In the genomic region with DNA sequence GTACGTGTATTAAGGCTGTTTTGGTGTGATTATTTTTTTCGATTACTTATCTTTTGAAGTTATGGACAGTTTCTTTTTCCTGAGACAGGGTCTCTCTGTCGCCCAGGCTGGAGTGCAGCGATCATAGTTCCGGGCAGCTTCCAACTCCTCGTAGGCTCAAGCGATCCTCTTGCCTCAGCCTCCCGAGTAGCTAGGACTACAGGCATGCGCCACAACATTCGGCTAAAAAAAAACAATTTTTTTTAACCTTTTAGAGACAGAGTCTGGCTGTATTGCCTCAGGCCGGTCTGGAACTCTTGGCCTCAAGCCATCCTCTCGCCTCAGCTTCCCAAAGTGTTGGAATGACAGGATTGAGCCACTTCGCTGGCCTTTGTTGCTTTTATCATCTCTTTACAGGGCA, we compare ENCODE assay signal across 8 cellular contexts. TPM values are rescaled to one million over a fixed set of nuclear protein-coding genes. Genes with fewer than 3 reads are reported as not detected.
DNase-seq lines count a peak whose midpoint lies in the region; ATAC-seq and TF ChIP-seq lines count a peak whose summit lies in the region.

No MANE protein-coding gene starts in this region.

- DNase-seq in activated T-cell treated with anti-CD3 and anti-CD28 coated beads, Interleukin-2, amount 50 U/mL, for 72 hours: no peak
- no peak for DNase-seq in activated T-cell treated with anti-CD3 and anti-CD28 coated beads for 4 hours
- DNase-seq in PC-3: peak; percentile 27
- DNase-seq in naive thymus-derived CD4-positive, alpha-beta T cell: peak in 1 of 9 donors; percentile 8
- DNase-seq in posterior vena cava (ENCODE audit: low spot score): no peak

- H2AFZ ChIP-seq in PC-3 (ENCODE audit: low read length): peak overlapping the region; percentile 76

- intact Hi-C loops in PC-3 (cut with micrococcal nuclease): loop anchor here (2.0 to 5.0 kb wide), 4 partner anchors 28 to 216 kb away; partner anchors contain the start of genes DLX2 and SLC25A12
- intact Hi-C loops in naive thymus-derived CD4-positive, alpha-beta T cell (cut with micrococcal nuclease): loop anchor here (2.0 to 10.0 kb wide), 4 partner anchors 41 to 994 kb away; partner anchors contain the start of genes DCAF17 (in 1 of the 2), DLX2 (in 1 of the 2), GORASP2 (in 1 of the 2) and METTL8 (in 1 of the 2)
- intact Hi-C loops in posterior vena cava (cut with DNase I): no loop called here

- peaks cover 48% of the 10 kb centered on the region for H3K4me1 Mint-ChIP-seq in activated T-cell treated with anti-CD3 and anti-CD28 coated beads, Interleukin-2, amount 50 U/mL, for 72 hours (ENCODE audit: low read depth)
- peaks cover 20 to 57% (median 44%) of the 10 kb centered on the region in 7 donors for H3K4me1 Mint-ChIP-seq in naive thymus-derived CD4-positive, alpha-beta T cell

- H4K20me1 ChIP-seq in PC-3 (ENCODE audit: low read length): no peaks in the 10 kb centered on the region

- peak overlapping the region; percentile 99 for H3K27ac Mint-ChIP-seq in activated T-cell treated with anti-CD3 and anti-CD28 coated beads, Interleukin-2, amount 50 U/mL, for 72 hours
- H3K27ac Mint-ChIP-seq in naive thymus-derived CD4-positive, alpha-beta T cell: peak overlapping the region; percentile 96 to 100 (median 99)

- no peaks in the 10 kb centered on the region for H3K9me2 ChIP-seq in PC-3 (replicated peaks; ENCODE audit: low read length)

- H3K4me3 Mint-ChIP-seq in activated T-cell treated with anti-CD3 and anti-CD28 coated beads, Interleukin-2, amount 50 U/mL, for 72 hours: peak overlapping the region; percentile 95 to 100
- peak overlapping the region; percentile 90 to 100 (median 99) for H3K4me3 Mint-ChIP-seq in naive thymus-derived CD4-positive, alpha-beta T cell

- H3F3A ChIP-seq in PC-3 (ENCODE audit: low read length, unreplicated experiment): no peaks in the 10 kb centered on the region

- H3K27ac ChIP-seq in PC-3 (ENCODE audit: low read length): peak overlapping the region; percentile 72
- no peak overlapping the region for H3K27ac ChIP-seq in duodenal mucosa (ENCODE audit: low read depth, low read length)
- H3K27ac ChIP-seq in naive thymus-derived CD4-positive, alpha-beta T cell (ENCODE audit: low read depth, low read length): peak overlapping the region; percentile 93

- no TSS peak for BruUV-seq in PC-3 (replicated peaks; lab: Mats Ljungman, UMichigan)

- H3K27me3 ChIP-seq in PC-3 (ENCODE audit: low read length) (no peaks in the 10 kb centered on the region), duodenal mucosa (ENCODE audit: control insufficient read depth in 1 of 2, insufficient read depth in 2 of 2, low read length in 2 of 2) (no peaks in the 10 kb centered on the region)
- H3K27me3 ChIP-seq in naive thymus-derived CD4-positive, alpha-beta T cell (ENCODE audit: control insufficient read depth in 2 of 2, insufficient read depth in 2 of 2, low read length in 2 of 2): no peaks in the 10 kb centered on the region

- no peaks in the 10 kb centered on the region for H3K9me3 Mint-ChIP-seq in activated T-cell treated with anti-CD3 and anti-CD28 coated beads, Interleukin-2, amount 50 U/mL, for 72 hours
- H3K9me3 Mint-ChIP-seq in naive thymus-derived CD4-positive, alpha-beta T cell: peaks cover 0 to 4% (median 0%) of the 10 kb centered on the region in 11 donors

- peaks cover 10% of the 10 kb centered on the region for H3K36me3 ChIP-seq in PC-3 (ENCODE audit: low read depth, low read length)
- H3K36me3 ChIP-seq in duodenal mucosa (ENCODE audit: control insufficient read depth in 1 of 2, insufficient read depth in 2 of 2, low read length in 2 of 2): peaks cover 0 to 10% of the 10 kb centered on the region in 2 donors
- H3K36me3 ChIP-seq in naive thymus-derived CD4-positive, alpha-beta T cell (ENCODE audit: control insufficient read depth in 2 of 3, insufficient read depth in 3 of 3, low read length in 3 of 3): peaks cover 0 to 7% (median 0%) of the 10 kb centered on the region in 3 experiments

- H3K4me2 ChIP-seq in PC-3 (ENCODE audit: low read length): peak overlapping the region; percentile 86

- peaks cover 55% of the 10 kb centered on the region for H3K79me2 ChIP-seq in PC-3 (ENCODE audit: low read length)

- H3K9ac ChIP-seq in PC-3 (ENCODE audit: low read length): peak overlapping the region; percentile 91
- peak overlapping the region; percentile 85 to 99 for H3K9ac ChIP-seq in duodenal mucosa (ENCODE audit: low read depth in 1 of 2, low read length in 2 of 2)

- H3K27me3 Mint-ChIP-seq in activated T-cell treated with anti-CD3 and anti-CD28 coated beads, Interleukin-2, amount 50 U/mL, for 72 hours (ENCODE audit: low read depth): no peaks in the 10 kb centered on the region
- H3K27me3 Mint-ChIP-seq in naive thymus-derived CD4-positive, alpha-beta T cell: no peaks in the 10 kb centered on the region

- H3K36me3 Mint-ChIP-seq in activated T-cell treated with anti-CD3 and anti-CD28 coated beads, Interleukin-2, amount 50 U/mL, for 72 hours (ENCODE audit: insufficient read depth in 2 of 2): peaks cover 2 to 22% of the 10 kb centered on the region in 2 donors
- H3K36me3 Mint-ChIP-seq in naive thymus-derived CD4-positive, alpha-beta T cell: peaks cover 4 to 15% (median 12%) of the 10 kb centered on the region in 5 donors

- peaks cover 19% of the 10 kb centered on the region for H3K4me1 ChIP-seq in PC-3 (ENCODE audit: insufficient read depth, low read length)
- peaks cover 5 to 21% of the 10 kb centered on the region in 2 donors for H3K4me1 ChIP-seq in duodenal mucosa (ENCODE audit: control insufficient read depth in 1 of 2, insufficient read depth in 2 of 2, low read length in 2 of 2)
- peaks cover 13 to 17% of the 10 kb centered on the region in 2 donors for H3K4me1 ChIP-seq in naive thymus-derived CD4-positive, alpha-beta T cell (ENCODE audit: control insufficient read depth in 2 of 2, insufficient read depth in 2 of 2, low read length in 2 of 2)

- ATAC-seq in activated T-cell treated with anti-CD3 and anti-CD28 coated beads, Interleukin-2, amount 50 U/mL, for 72 hours (replicated peaks in 1 of 2): no peak
- ATAC-seq in PC-3 (peak; percentile 43), GM19351 (IDR thresholded peaks at IDR 0.05; ENCODE audit: unreplicated experiment) (no peak), GM19463 (IDR thresholded peaks at IDR 0.05; ENCODE audit: unreplicated experiment) (no peak)
- no peak for ATAC-seq in naive thymus-derived CD4-positive, alpha-beta T cell

- CTCF ChIA-PET in PC-3 (lab: Charles Lee): interaction anchor here (0.7 kb wide), 1 partner anchor 219 kb away, joined by 4 read pairs; no protein-coding TSS in a partner anchor
- CTCF ChIA-PET in naive thymus-derived CD4-positive, alpha-beta T cell (lab: Charles Lee): interaction anchor here (0.5 kb wide), 1 partner anchor 12 kb away, joined by 5 read pairs; no protein-coding TSS in a partner anchor

- H3K9me3 ChIP-seq in PC-3 (ENCODE audit: low read length) (no peaks in the 10 kb centered on the region), duodenal mucosa (ENCODE audit: control insufficient read depth in 1 of 2, low read length in 2 of 2) (no peaks in the 10 kb centered on the region)
- no peaks in the 10 kb centered on the region for H3K9me3 ChIP-seq in naive thymus-derived CD4-positive, alpha-beta T cell (ENCODE audit: control insufficient read depth in 2 of 3, low read length in 3 of 3)

- POLR2A ChIA-PET in PC-3 (lab: Charles Lee; ENCODE audit: unreplicated experiment): interaction anchor here (0.6 kb wide), 1 partner anchor 236 kb away, joined by 3 read pairs; the partner anchor contains the start of gene DYNC1I2
- POLR2A ChIA-PET in naive thymus-derived CD4-positive, alpha-beta T cell (lab: Charles Lee): interaction anchor here (1.2 to 2.7 kb wide), 3 partner anchors 18 to 82 kb away, joined by 3 to 20 read pairs (median 3); partner anchors contain the start of gene SLC25A12

- TF ChIP-seq CTCF in PC-3 (conservative IDR thresholded peaks at IDR 0.05; ENCODE audit: low read depth, low read length): no peak

- peak overlapping the region; percentile 86 for H3K4me3 ChIP-seq in PC-3 (ENCODE audit: low read length)
- peak overlapping the region; percentile 97 to 99 for H3K4me3 ChIP-seq in duodenal mucosa (ENCODE audit: low read depth in 1 of 2, low read length in 2 of 2)
- H3K4me3 ChIP-seq in naive thymus-derived CD4-positive, alpha-beta T cell (ENCODE audit: low read length): peak overlapping the region; percentile 75

RNA-seq across cellular contexts. Expression of gene HAT1, which starts 0.9 kb away (rescaled TPM):
- 10 to 100 TPM; 46.9 to 52.5 TPM for total RNA-seq in activated T-cell treated with anti-CD3 and anti-CD28 coated beads, Interleukin-2, amount 50 U/mL, for 72 hours
- total RNA-seq in PC-3 (2014; rRNA removed): 58.7 and 76.8 TPM in 2 replicates
- 10 to 100 TPM; 22.1 to 55.4 (median 26.4) TPM for total RNA-seq in naive thymus-derived CD4-positive, alpha-beta T cell
- 10 to 100 TPM; 71.9 to 74.1 TPM for polyA plus RNA-seq in naive thymus-derived CD4-positive, alpha-beta T cell
- total RNA-seq in posterior vena cava: 10 to 100 TPM; 29.1 to 42.5 TPM

RNA-seq across cellular contexts. Expression of gene SLC25A12, which starts 29.2 kb away (rescaled TPM):
- 10 to 100 TPM; 27.4 to 36.4 TPM for total RNA-seq in activated T-cell treated with anti-CD3 and anti-CD28 coated beads, Interleukin-2, amount 50 U/mL, for 72 hours
- 18.4 and 21.4 TPM in 2 replicates for total RNA-seq in PC-3 (2014; rRNA removed)
- total RNA-seq in naive thymus-derived CD4-positive, alpha-beta T cell: 10 to 100 TPM; 12.7 to 33.6 (median 14.0) TPM
- polyA plus RNA-seq in naive thymus-derived CD4-positive, alpha-beta T cell: 10 to 100 TPM; 11.9 to 16.4 TPM
- total RNA-seq in posterior vena cava: 10 to 100 TPM; 34.7 to 35.4 TPM

Comparison
In these comparisons a context has a peak if more than half of its experiments do, and no peak if none do; other contexts are left out.
1. intact Hi-C loops: an anchor here in PC-3 (2.0 to 5.0 kb wide) and naive thymus-derived CD4-positive, alpha-beta T cell (2.0 to 10.0 kb wide); none called in posterior vena cava.